ENCODE assay signal across 8 cellular contexts in genomic region chr14:71320107-71320733, GRCh38. TPM values are rescaled to one million over a fixed set of nuclear protein-coding genes. Genes with fewer than 3 reads are reported as not detected.
DNase-seq lines count a peak whose midpoint lies in the region; ATAC-seq lines count a peak whose summit lies in the region.

Gene SIPA1L1 (plus strand): TSS chr14:71320476.

- H2BK120ac ChIP-seq in mesendoderm (ENCODE audit: low read depth, low read length): peak within 1 kb of the TSS; percentile 52

- ATAC-seq in GM21381 (IDR thresholded peaks at IDR 0.05; ENCODE audit: unreplicated experiment): peak; percentile 77
- ATAC-seq in activated CD8-positive, alpha-beta memory T cell treated with anti-CD3 and anti-CD28 coated beads, Interleukin-2, amount 10 ng/mL, durations not matched to agents 7 days and 5 days: peak; percentile 86

- H4K5ac ChIP-seq in mesendoderm (ENCODE audit: low read length): no peak within 1 kb of the TSS

- H3K27me3 ChIP-seq in NT2/D1 (ENCODE audit: insufficient read depth, insufficient read length) (no peaks in the 10 kb centered on the region), endocrine pancreas (ENCODE audit: control insufficient read depth, insufficient read depth, low read length) (no peaks in the 10 kb centered on the region), mesendoderm (ENCODE audit: insufficient read depth, low read length, poor library complexity) (no peaks in the 10 kb centered on the region)

- H3K18ac ChIP-seq in mesendoderm (ENCODE audit: low read length): peak within 1 kb of the TSS; percentile 99

- CTCF ChIA-PET in activated CD8-positive, alpha-beta memory T cell treated with anti-CD3 and anti-CD28 coated beads, Interleukin-2, amount 10 ng/mL, durations not matched to agents 7 days and 5 days (lab: Charles Lee): interaction anchor here (1.1 to 4.2 kb wide), 3 partner anchors 181 to 432 kb away, joined by 3 to 24 read pairs (median 4); no protein-coding TSS in a partner anchor

- peak within 1 kb of the TSS; percentile 89 for H3K4ac ChIP-seq in mesendoderm (ENCODE audit: low read depth, low read length)

- H2BK5ac ChIP-seq in mesendoderm (ENCODE audit: low read length): peak within 1 kb of the TSS; percentile 57

- H3K4me1 Mint-ChIP-seq in activated CD8-positive, alpha-beta memory T cell treated with anti-CD3 and anti-CD28 coated beads, Interleukin-2, amount 10 ng/mL, durations not matched to agents 7 days and 5 days: peaks cover 44% of the 10 kb centered on the region

- peak within 1 kb of the TSS; percentile 83 for H3K56ac ChIP-seq in mesendoderm (ENCODE audit: low read length)

- peaks cover 7% of the 10 kb centered on the region for H3K36me3 Mint-ChIP-seq in activated CD8-positive, alpha-beta memory T cell treated with anti-CD3 and anti-CD28 coated beads, Interleukin-2, amount 10 ng/mL, durations not matched to agents 7 days and 5 days

- H3K4me3 ChIP-seq in NT2/D1 (ENCODE audit: insufficient read length, low read depth) (peak within 1 kb of the TSS; percentile 77), endocrine pancreas (ENCODE audit: control insufficient read depth, insufficient read depth, low read length) (peak within 1 kb of the TSS; percentile 93), mesendoderm (ENCODE audit: low read length) (peak within 1 kb of the TSS; percentile 66)

- H3K4me1 ChIP-seq in NT2/D1 (ENCODE audit: insufficient read depth, insufficient read length): no peaks in the 10 kb centered on the region
- peaks cover 8% of the 10 kb centered on the region for H3K4me1 ChIP-seq in endocrine pancreas (ENCODE audit: control insufficient read depth, insufficient read depth, low read length)
- H3K4me1 ChIP-seq in mesendoderm (ENCODE audit: control insufficient read depth, low read depth, low read length): peaks cover 3% of the 10 kb centered on the region

- no peak within 1 kb of the TSS for H3K23ac ChIP-seq in mesendoderm (ENCODE audit: low read length)

- H3K9ac ChIP-seq in NT2/D1 (ENCODE audit: insufficient read length, low read depth) (peak within 1 kb of the TSS; percentile 85), endocrine pancreas (ENCODE audit: control insufficient read depth, insufficient read depth, low read length) (peak within 1 kb of the TSS; percentile 61), mesendoderm (ENCODE audit: low read length) (peak within 1 kb of the TSS; percentile 72)

- peak within 1 kb of the TSS; percentile 65 for H2BK15ac ChIP-seq in mesendoderm (replicated peaks; ENCODE audit: low read depth)

- no CpG with 5 or more reads among the region's 52 CpGs for whole genome bisulfite sequencing in mesendoderm (ENCODE audit: extremely low coverage, insufficient coverage, low lambda C conversion rate)

- peak within 1 kb of the TSS; percentile 90 for H3K4me3 Mint-ChIP-seq in activated CD8-positive, alpha-beta memory T cell treated with anti-CD3 and anti-CD28 coated beads, Interleukin-2, amount 10 ng/mL, durations not matched to agents 7 days and 5 days

- H3K9me3 Mint-ChIP-seq in activated CD8-positive, alpha-beta memory T cell treated with anti-CD3 and anti-CD28 coated beads, Interleukin-2, amount 10 ng/mL, durations not matched to agents 7 days and 5 days (ENCODE audit: low read depth): no peaks in the 10 kb centered on the region

- no peaks in the 10 kb centered on the region for H3K9me3 ChIP-seq in NT2/D1 (ENCODE audit: insufficient read depth, low read length)
- H3K9me3 ChIP-seq in endocrine pancreas (ENCODE audit: control insufficient read depth, low read length): no peaks in the 10 kb centered on the region

- peak within 1 kb of the TSS; percentile 87 for H4K8ac ChIP-seq in mesendoderm (ENCODE audit: low read depth, low read length)

- no peaks in the 10 kb centered on the region for H3K36me3 ChIP-seq in NT2/D1 (ENCODE audit: insufficient read depth, insufficient read length, low read length)
- H3K36me3 ChIP-seq in endocrine pancreas (ENCODE audit: control insufficient read depth, insufficient read depth, low read length): no peaks in the 10 kb centered on the region
- no peaks in the 10 kb centered on the region for H3K36me3 ChIP-seq in mesendoderm (ENCODE audit: control insufficient read depth, insufficient read depth, low read length)

- H3K27me3 Mint-ChIP-seq in activated CD8-positive, alpha-beta memory T cell treated with anti-CD3 and anti-CD28 coated beads, Interleukin-2, amount 10 ng/mL, durations not matched to agents 7 days and 5 days: no peaks in the 10 kb centered on the region

- peaks cover 17% of the 10 kb centered on the region for H3K79me2 ChIP-seq in mesendoderm (ENCODE audit: control insufficient read depth, insufficient read depth, low read length)

- H3K27ac Mint-ChIP-seq in activated CD8-positive, alpha-beta memory T cell treated with anti-CD3 and anti-CD28 coated beads, Interleukin-2, amount 10 ng/mL, durations not matched to agents 7 days and 5 days: peak within 1 kb of the TSS; percentile 90

- peak within 1 kb of the TSS; percentile 98 for H3K27ac ChIP-seq in mesendoderm (ENCODE audit: low read depth, low read length)

- DNase-seq in COR-L47 (lab: John Stamatoyannopoulos, UW) (peak; percentile 99), HUDEP-2 (lab: John Stamatoyannopoulos, UW; ENCODE audit: unreplicated experiment in 76 of 76) (peak; percentile 21 to 97 (median 93)), NT2/D1 (ENCODE audit: low read depth, low spot score) (peak; percentile 91), mesendoderm (peak; percentile 100)
- DNase-seq in activated CD8-positive, alpha-beta memory T cell treated with anti-CD3 and anti-CD28 coated beads, Interleukin-2, amount 10 ng/mL, durations not matched to agents 7 days and 5 days: peak; percentile 99
- peak; percentile 95 for DNase-seq in stimulated activated CD8-positive, alpha-beta memory T cell treated with anti-CD3 and anti-CD28 coated beads, Interleukin-15, amount 100 ng/mL, for 1 hour (ENCODE audit: low read depth)

- no peaks in the 10 kb centered on the region for H3K79me1 ChIP-seq in mesendoderm (ENCODE audit: low read length)

- H2AK5ac ChIP-seq in mesendoderm (ENCODE audit: low read length): no peak within 1 kb of the TSS

- H3K4me2 ChIP-seq in mesendoderm (ENCODE audit: low read length): peak within 1 kb of the TSS; percentile 83

RNA-seq across cellular contexts. Expression of gene SIPA1L1, which starts in this region (rescaled TPM):
- 10 to 100 TPM; 69.2 to 81.5 TPM for total RNA-seq in activated CD8-positive, alpha-beta memory T cell treated with anti-CD3 and anti-CD28 coated beads, Interleukin-2, amount 10 ng/mL, durations not matched to agents 7 days and 5 days
- 46.6 TPM for polyA plus RNA-seq in mesendoderm (2013, experiment 1 of 2)
- polyA plus RNA-seq in mesendoderm (2013, experiment 2 of 2): 47.5 TPM

Comparison
In these comparisons a context has a peak if more than half of its experiments do, and no peak if none do; other contexts are left out.
1. Peak in every context shown above with its lines: DNase-seq, ATAC-seq, H3K4me3 ChIP-seq and H3K27ac ChIP-seq.